1 cellular context compared by ENCODE assay signal in genomic region chr3:10162147-10162546, GRCh38.
TF ChIP-seq lines count a peak whose summit lies in the region.

No MANE protein-coding gene starts in this region.

TF ChIP-seq in WTC11, 78 proteins besides CTCF, POLR2A, EP300 and RAD21 (continued from another document):
- TF ChIP-seq ERG (CRISPR knock-in tag; IDR thresholded peaks at IDR 0.05) (no peak), TP53 (CRISPR knock-in tag; IDR thresholded peaks at IDR 0.05) (no peak), ZNF219 (CRISPR knock-in tag; IDR thresholded peaks at IDR 0.05; ENCODE audit: borderline replicate concordance) (no peak), SMAD3 (CRISPR knock-in tag; IDR thresholded peaks at IDR 0.05; ENCODE audit: borderline replicate concordance) (no peak), CREB1 (CRISPR knock-in tag; IDR thresholded peaks at IDR 0.05) (no peak), CREM (CRISPR knock-in tag; IDR thresholded peaks at IDR 0.05) (no peak), NFE2L1 (CRISPR knock-in tag; IDR thresholded peaks at IDR 0.05) (no peak), E2F1 (CRISPR knock-in tag; IDR thresholded peaks at IDR 0.05) (no peak)
